In the genomic region with DNA sequence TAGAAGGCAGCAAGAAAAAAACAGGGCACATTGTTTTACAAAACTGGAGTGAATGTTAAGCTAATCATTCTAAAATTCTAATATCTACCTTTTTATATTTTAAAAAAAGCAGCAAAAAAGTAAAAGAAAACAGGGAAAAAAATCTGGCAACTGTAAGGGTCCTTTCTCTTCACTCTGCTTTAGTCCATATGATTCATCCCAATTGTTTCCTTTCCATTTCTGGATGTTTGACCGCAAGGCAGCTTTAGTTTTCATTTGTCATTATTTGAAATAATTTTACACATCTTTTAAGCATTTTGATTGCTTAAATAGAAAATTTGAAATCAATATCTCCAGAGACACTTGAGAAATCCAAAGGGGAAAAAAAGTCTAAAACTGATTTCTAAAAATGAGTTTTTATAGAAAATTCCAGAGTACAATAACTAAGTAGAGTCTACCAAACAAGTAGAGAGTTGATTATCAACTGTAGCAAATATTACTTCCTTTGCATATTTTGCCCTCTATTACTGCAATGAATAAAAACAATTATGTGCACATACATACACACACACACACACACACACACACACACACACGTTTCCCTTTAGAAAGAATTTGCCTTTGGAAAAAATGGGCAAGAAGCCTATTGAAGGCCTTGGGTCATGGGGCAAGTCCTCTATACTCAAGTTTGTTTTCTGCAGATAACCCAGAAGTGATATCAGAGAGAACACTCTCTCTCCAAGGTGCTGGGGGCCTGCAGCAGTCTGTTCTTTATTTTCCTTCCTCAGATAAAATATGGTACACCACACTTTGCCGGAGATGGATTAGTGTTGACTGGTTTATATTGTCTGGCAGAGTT, we compare ENCODE assay signal across 1 cellular context.
TF ChIP-seq lines count a peak whose summit lies in the region.

No MANE protein-coding gene starts in this region.

TF ChIP-seq in GM23338, 12 proteins besides CTCF, POLR2A, EP300 and RAD21:
- TF ChIP-seq, protein P1, sequence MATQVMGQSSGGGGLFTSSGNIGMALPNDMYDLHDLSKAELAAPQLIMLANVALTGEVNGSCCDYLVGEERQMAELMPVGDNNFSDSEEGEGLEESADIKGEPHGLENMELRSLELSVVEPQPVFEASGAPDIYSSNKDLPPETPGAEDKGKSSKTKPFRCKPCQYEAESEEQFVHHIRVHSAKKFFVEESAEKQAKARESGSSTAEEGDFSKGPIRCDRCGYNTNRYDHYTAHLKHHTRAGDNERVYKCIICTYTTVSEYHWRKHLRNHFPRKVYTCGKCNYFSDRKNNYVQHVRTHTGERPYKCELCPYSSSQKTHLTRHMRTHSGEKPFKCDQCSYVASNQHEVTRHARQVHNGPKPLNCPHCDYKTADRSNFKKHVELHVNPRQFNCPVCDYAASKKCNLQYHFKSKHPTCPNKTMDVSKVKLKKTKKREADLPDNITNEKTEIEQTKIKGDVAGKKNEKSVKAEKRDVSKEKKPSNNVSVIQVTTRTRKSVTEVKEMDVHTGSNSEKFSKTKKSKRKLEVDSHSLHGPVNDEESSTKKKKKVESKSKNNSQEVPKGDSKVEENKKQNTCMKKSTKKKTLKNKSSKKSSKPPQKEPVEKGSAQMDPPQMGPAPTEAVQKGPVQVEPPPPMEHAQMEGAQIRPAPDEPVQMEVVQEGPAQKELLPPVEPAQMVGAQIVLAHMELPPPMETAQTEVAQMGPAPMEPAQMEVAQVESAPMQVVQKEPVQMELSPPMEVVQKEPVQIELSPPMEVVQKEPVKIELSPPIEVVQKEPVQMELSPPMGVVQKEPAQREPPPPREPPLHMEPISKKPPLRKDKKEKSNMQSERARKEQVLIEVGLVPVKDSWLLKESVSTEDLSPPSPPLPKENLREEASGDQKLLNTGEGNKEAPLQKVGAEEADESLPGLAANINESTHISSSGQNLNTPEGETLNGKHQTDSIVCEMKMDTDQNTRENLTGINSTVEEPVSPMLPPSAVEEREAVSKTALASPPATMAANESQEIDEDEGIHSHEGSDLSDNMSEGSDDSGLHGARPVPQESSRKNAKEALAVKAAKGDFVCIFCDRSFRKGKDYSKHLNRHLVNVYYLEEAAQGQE (IDR thresholded peaks at IDR 0.05; ENCODE audit: unreplicated experiment), result no peak
- TF ChIP-seq, protein P2, sequence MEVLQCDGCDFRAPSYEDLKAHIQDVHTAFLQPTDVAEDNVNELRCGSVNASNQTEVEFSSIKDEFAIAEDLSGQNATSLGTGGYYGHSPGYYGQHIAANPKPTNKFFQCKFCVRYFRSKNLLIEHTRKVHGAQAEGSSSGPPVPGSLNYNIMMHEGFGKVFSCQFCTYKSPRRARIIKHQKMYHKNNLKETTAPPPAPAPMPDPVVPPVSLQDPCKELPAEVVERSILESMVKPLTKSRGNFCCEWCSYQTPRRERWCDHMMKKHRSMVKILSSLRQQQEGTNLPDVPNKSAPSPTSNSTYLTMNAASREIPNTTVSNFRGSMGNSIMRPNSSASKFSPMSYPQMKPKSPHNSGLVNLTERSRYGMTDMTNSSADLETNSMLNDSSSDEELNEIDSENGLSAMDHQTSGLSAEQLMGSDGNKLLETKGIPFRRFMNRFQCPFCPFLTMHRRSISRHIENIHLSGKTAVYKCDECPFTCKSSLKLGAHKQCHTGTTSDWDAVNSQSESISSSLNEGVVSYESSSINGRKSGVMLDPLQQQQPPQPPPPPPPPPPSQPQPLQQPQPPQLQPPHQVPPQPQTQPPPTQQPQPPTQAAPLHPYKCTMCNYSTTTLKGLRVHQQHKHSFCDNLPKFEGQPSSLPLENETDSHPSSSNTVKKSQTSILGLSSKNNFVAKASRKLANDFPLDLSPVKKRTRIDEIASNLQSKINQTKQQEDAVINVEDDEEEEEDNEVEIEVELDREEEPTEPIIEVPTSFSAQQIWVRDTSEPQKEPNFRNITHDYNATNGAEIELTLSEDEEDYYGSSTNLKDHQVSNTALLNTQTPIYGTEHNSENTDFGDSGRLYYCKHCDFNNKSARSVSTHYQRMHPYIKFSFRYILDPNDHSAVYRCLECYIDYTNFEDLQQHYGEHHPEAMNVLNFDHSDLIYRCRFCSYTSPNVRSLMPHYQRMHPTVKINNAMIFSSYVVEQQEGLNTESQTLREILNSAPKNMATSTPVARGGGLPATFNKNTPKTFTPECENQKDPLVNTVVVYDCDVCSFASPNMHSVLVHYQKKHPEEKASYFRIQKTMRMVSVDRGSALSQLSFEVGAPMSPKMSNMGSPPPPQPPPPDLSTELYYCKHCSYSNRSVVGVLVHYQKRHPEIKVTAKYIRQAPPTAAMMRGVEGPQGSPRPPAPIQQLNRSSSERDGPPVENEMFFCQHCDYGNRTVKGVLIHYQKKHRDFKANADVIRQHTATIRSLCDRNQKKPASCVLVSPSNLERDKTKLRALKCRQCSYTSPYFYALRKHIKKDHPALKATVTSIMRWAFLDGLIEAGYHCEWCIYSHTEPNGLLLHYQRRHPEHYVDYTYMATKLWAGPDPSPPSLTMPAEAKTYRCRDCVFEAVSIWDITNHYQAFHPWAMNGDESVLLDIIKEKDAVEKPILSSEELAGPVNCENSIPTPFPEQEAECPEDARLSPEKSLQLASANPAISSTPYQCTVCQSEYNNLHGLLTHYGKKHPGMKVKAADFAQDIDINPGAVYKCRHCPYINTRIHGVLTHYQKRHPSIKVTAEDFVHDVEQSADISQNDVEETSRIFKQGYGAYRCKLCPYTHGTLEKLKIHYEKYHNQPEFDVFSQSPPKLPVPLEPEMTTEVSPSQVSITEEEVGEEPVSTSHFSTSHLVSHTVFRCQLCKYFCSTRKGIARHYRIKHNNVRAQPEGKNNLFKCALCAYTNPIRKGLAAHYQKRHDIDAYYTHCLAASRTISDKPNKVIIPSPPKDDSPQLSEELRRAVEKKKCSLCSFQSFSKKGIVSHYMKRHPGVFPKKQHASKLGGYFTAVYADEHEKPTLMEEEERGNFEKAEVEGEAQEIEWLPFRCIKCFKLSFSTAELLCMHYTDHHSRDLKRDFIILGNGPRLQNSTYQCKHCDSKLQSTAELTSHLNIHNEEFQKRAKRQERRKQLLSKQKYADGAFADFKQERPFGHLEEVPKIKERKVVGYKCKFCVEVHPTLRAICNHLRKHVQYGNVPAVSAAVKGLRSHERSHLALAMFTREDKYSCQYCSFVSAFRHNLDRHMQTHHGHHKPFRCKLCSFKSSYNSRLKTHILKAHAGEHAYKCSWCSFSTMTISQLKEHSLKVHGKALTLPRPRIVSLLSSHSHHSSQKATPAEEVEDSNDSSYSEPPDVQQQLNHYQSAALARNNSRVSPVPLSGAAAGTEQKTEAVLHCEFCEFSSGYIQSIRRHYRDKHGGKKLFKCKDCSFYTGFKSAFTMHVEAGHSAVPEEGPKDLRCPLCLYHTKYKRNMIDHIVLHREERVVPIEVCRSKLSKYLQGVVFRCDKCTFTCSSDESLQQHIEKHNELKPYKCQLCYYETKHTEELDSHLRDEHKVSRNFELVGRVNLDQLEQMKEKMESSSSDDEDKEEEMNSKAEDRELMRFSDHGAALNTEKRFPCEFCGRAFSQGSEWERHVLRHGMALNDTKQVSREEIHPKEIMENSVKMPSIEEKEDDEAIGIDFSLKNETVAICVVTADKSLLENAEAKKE (CRISPR knock-in tag; IDR thresholded peaks at IDR 0.05), result no peak
